ENCODE assay signal across 21 cellular contexts in genomic region chr1:213200630-213201029, GRCh38.
DNase-seq lines count a peak whose midpoint lies in the region; ATAC-seq, FAIRE-seq and TF ChIP-seq lines count a peak whose summit lies in the region.
"Had no signal": no experiment of that assay in that cellular context is flagged by ENCODE, and none has a peak within 500 bp of the region (broad histone marks: within the 10 kb centered on the region; RNA-seq: fewer than 3 reads in every experiment).

No MANE protein-coding gene starts in this region.

- TF ChIP-seq POLR2A in K562 (conservative IDR thresholded peaks at IDR 0.05) = no peak

- peaks cover 15% of the 10 kb centered on the region for H3K9me3 Mint-ChIP-seq in MCF 10A (ENCODE audit: unreplicated experiment)
- peaks cover 15 to 42% (median 34%) of the 10 kb centered on the region in 5 donors for H3K9me3 Mint-ChIP-seq in CD8-positive, alpha-beta memory T cell
- peaks cover 24% of the 10 kb centered on the region for H3K9me3 Mint-ChIP-seq in activated naive CD8-positive, alpha-beta T cell treated with anti-CD3 and anti-CD28 coated beads for 36 hours

- H3K27me3 Mint-ChIP-seq in MCF 10A (ENCODE audit: insufficient read depth, unreplicated experiment) = no peaks in the 10 kb centered on the region
- no peaks in the 10 kb centered on the region for H3K27me3 Mint-ChIP-seq in CD8-positive, alpha-beta memory T cell
- H3K27me3 Mint-ChIP-seq in activated naive CD8-positive, alpha-beta T cell treated with anti-CD3 and anti-CD28 coated beads for 36 hours = no peaks in the 10 kb centered on the region
- H3K27me3 Mint-ChIP-seq: CD4-positive, alpha-beta memory T cell; CD4-positive, CD25-positive, alpha-beta regulatory T cell had no signal

- 94% methylated on average over 3 of the region's 3 CpGs for WGBS in mammary epithelial cell (ENCODE audit: low coverage, missing lambda C conversion rate)
- WGBS in K562 (ENCODE audit: insufficient coverage, low coverage, missing lambda C conversion rate) = 75% methylated on average over 3 of the region's 3 CpGs

- H2AFZ ChIP-seq in mammary epithelial cell (ENCODE audit: low read depth, low read length) (no peak overlapping the region), K562 (ENCODE audit: low read depth, low read length) (no peak overlapping the region)

- no peaks in the 10 kb centered on the region for H3K9me1 ChIP-seq in K562 (ENCODE audit: control insufficient read depth, insufficient read depth, low read length)

- no peak overlapping the region for H3K4me3 Mint-ChIP-seq in MCF 10A (ENCODE audit: unreplicated experiment)
- H3K4me3 Mint-ChIP-seq in CD8-positive, alpha-beta memory T cell = no peak overlapping the region
- H3K4me3 Mint-ChIP-seq in activated naive CD8-positive, alpha-beta T cell treated with anti-CD3 and anti-CD28 coated beads for 36 hours = no peak overlapping the region
- H3K4me3 Mint-ChIP-seq: CD14-positive monocyte; CD4-positive, alpha-beta memory T cell; CD4-positive, CD25-positive, alpha-beta regulatory T cell had no signal

- H3K27ac Mint-ChIP-seq in MCF 10A (ENCODE audit: low read depth, unreplicated experiment) = peak overlapping the region; percentile 98
- peak overlapping the region in 2 of 8 donors; percentile 15 to 43 for H3K27ac Mint-ChIP-seq in CD8-positive, alpha-beta memory T cell
- H3K27ac Mint-ChIP-seq in activated naive CD8-positive, alpha-beta T cell treated with anti-CD3 and anti-CD28 coated beads for 36 hours = no peak overlapping the region
- H3K27ac Mint-ChIP-seq: CD4-positive, alpha-beta memory T cell; CD4-positive, CD25-positive, alpha-beta regulatory T cell had no signal

- CTCF ChIA-PET in MCF 10A (lab: Yijun Ruan, JAX) (interaction anchor here (0.8 to 1.8 kb wide), 5 partner anchors 44 to 922 kb away, joined by 4 to 7 read pairs (median 5); no protein-coding TSS in a partner anchor), mammary epithelial cell (lab: Charles Lee; ENCODE audit: low non-redundant PET) (no interaction called here), K562 (lab: Yijun Ruan, JAX; ENCODE audit: low intra/inter-chr PET ratio) (no interaction called here)
- CTCF ChIA-PET in CD8-positive, alpha-beta memory T cell (lab: Charles Lee) = no interaction called here

- no peak for TF ChIP-seq CTCF in MCF 10A (IDR thresholded peaks at IDR 0.05; ENCODE audit: unreplicated experiment)
- TF ChIP-seq CTCF in mammary epithelial cell (conservative IDR thresholded peaks at IDR 0.05 in 1 of 2, IDR thresholded peaks at IDR 0.05 in 1 of 2; ENCODE audit: extremely low read depth in 1 of 2, insufficient read depth in 1 of 2, low read depth in 1 of 2, low read length in 2 of 2) = no peak
- no peak for TF ChIP-seq CTCF in K562 (IDR thresholded peaks at IDR 0.05 in 2 of 3, conservative IDR thresholded peaks at IDR 0.05 in 1 of 3; ENCODE audit: insufficient read depth in 2 of 3, low read depth in 1 of 3, low read length in 3 of 3)

- H3K4me1 ChIP-seq in mammary epithelial cell (ENCODE audit: insufficient read depth, low read length) (peaks cover 11% of the 10 kb centered on the region), K562 (replicated peaks in 1 of 2; ENCODE audit: control insufficient read depth in 2 of 2, insufficient read depth in 2 of 2, low read length in 2 of 2) (no peaks in the 10 kb centered on the region)
- H3K4me1 ChIP-seq in CD8-positive, alpha-beta memory T cell (ENCODE audit: insufficient read depth, low read length) = no peaks in the 10 kb centered on the region
- H3K4me1 ChIP-seq: A549, BE2C, BLaER1, Caco-2 had no signal

- H3K27ac ChIP-seq in mammary epithelial cell (ENCODE audit: insufficient read depth, low read depth, low read length) = no peak overlapping the region
- no peak overlapping the region for H3K27ac ChIP-seq in K562 (ENCODE audit: extremely low read depth, low read depth, low read length)
- no peak overlapping the region for H3K27ac ChIP-seq in CD8-positive, alpha-beta memory T cell (ENCODE audit: low read depth, low read length)
- H3K27ac ChIP-seq: 22Rv1, A549, BLaER1 had no signal

- no peaks in the 10 kb centered on the region for H3K9me3 ChIP-seq in mammary epithelial cell (replicated peaks; ENCODE audit: insufficient read depth, low read length)
- no peaks in the 10 kb centered on the region for H3K9me3 ChIP-seq in K562 (replicated peaks; ENCODE audit: control insufficient read depth, insufficient read depth, low read depth, low read length)
- H3K9me3 ChIP-seq in CD8-positive, alpha-beta memory T cell (ENCODE audit: low read length) = peaks cover 6% of the 10 kb centered on the region
- H3K9me3 ChIP-seq: A549, BE2C, Caco-2 had no signal

- H3K79me2 ChIP-seq in mammary epithelial cell (ENCODE audit: insufficient read depth, low read length) (peaks cover 2% of the 10 kb centered on the region), K562 (ENCODE audit: control insufficient read depth, insufficient read depth, low read length) (no peaks in the 10 kb centered on the region)

- no peak for TF ChIP-seq EP300 in K562 (IDR thresholded peaks at IDR 0.05; ENCODE audit: low read length)

- no peaks in the 10 kb centered on the region for H3K36me3 ChIP-seq in mammary epithelial cell (ENCODE audit: insufficient read depth, low read length)
- H3K36me3 ChIP-seq in K562 (ENCODE audit: control insufficient read depth, insufficient read depth, low read length) = peaks cover 17% of the 10 kb centered on the region
- H3K36me3 ChIP-seq in CD8-positive, alpha-beta memory T cell (ENCODE audit: insufficient read depth, low read length) = no peaks in the 10 kb centered on the region

- POLR2A ChIA-PET in MCF 10A (lab: Yijun Ruan, JAX) (interaction anchor here (0.6 to 1.8 kb wide), 6 partner anchors 10 to 161 kb away, joined by 3 to 8 read pairs (median 3); partner anchors contain the start of gene RPS6KC1), K562 (lab: Yijun Ruan, JAX) (no interaction called here)
- POLR2A ChIA-PET in CD8-positive, alpha-beta memory T cell (lab: Charles Lee) = no interaction called here

- no peak overlapping the region for H3K4me3 ChIP-seq in mammary epithelial cell (replicated peaks in 1 of 3; ENCODE audit: insufficient read depth in 1 of 3, low read depth in 2 of 3, low read length in 3 of 3)
- no peak overlapping the region for H3K4me3 ChIP-seq in K562
- H3K4me3 ChIP-seq in CD8-positive, alpha-beta memory T cell (ENCODE audit: low read length) = no peak overlapping the region
- H3K4me3 ChIP-seq: A549, BLaER1 had no signal

- BruUV-seq in MCF 10A (replicated peaks; lab: Mats Ljungman, UMichigan) (no TSS peak), mammary epithelial cell (replicated peaks; lab: Mats Ljungman, UMichigan) (no TSS peak), K562 (replicated peaks; lab: Mats Ljungman, UMichigan) (no TSS peak)

- peak; percentile 36; the same call in 1 of the 3 replicates for ATAC-seq in K562
- ATAC-seq: A549 had no signal

- H3K9ac ChIP-seq in mammary epithelial cell (ENCODE audit: insufficient read depth, low read length) (no peak overlapping the region), K562 (ENCODE audit: insufficient read depth in 1 of 2, low read depth in 2 of 2, low read length in 2 of 2) (no peak overlapping the region)
- H3K9ac ChIP-seq: BLaER1 had no signal

- DNase-seq in MCF 10A (ENCODE audit: unreplicated experiment) = no peak
- no peak for DNase-seq in mammary epithelial cell
- no peak for DNase-seq in K562 (ENCODE audit: extremely low read depth in 1 of 4, low spot score in 3 of 4)
- DNase-seq in CD8-positive, alpha-beta memory T cell = no peak
- DNase-seq in activated naive CD8-positive, alpha-beta T cell treated with anti-CD3 and anti-CD28 coated beads for 36 hours = no peak
- DNase-seq: ACHN; BE2C; C1 segment of cervical spinal cord; Caco-2; Calu3; CD4-positive, alpha-beta memory T cell; CD4-positive, CD25-positive, alpha-beta regulatory T cell; DMS79 treated with DMSO at 0.1 percent for 48 hours; GF-D8 had no signal

- intact Hi-C loops in MCF 10A (cut with micrococcal nuclease) (no loop called here), mammary epithelial cell (cut with micrococcal nuclease) (no loop called here), K562 (cut with micrococcal nuclease) (no loop called here)

- no peak for TF ChIP-seq RAD21 in K562 (CRISPR knock-in tag; conservative IDR thresholded peaks at IDR 0.05 in 1 of 2, IDR thresholded peaks at IDR 0.05 in 1 of 2)

- H3K4me1 Mint-ChIP-seq in MCF 10A (ENCODE audit: insufficient read depth, unreplicated experiment) = peaks cover 28% of the 10 kb centered on the region
- H3K4me1 Mint-ChIP-seq in CD8-positive, alpha-beta memory T cell = no peaks in the 10 kb centered on the region
- no peaks in the 10 kb centered on the region for H3K4me1 Mint-ChIP-seq in activated naive CD8-positive, alpha-beta T cell treated with anti-CD3 and anti-CD28 coated beads for 36 hours
- H3K4me1 Mint-ChIP-seq: CD14-positive monocyte; CD4-positive, alpha-beta memory T cell had no signal

- peaks cover 9% of the 10 kb centered on the region for H3K36me3 Mint-ChIP-seq in MCF 10A (ENCODE audit: insufficient read depth, unreplicated experiment)
- H3K36me3 Mint-ChIP-seq in CD8-positive, alpha-beta memory T cell = peaks cover 37 to 70% (median 54%) of the 10 kb centered on the region in 3 donors
- peaks cover 41% of the 10 kb centered on the region for H3K36me3 Mint-ChIP-seq in activated naive CD8-positive, alpha-beta T cell treated with anti-CD3 and anti-CD28 coated beads for 36 hours

- FAIRE-seq in K562 (lab: Jason Lieb, UNC) = no peak
- FAIRE-seq: A549, G401.6, GM12891, GM19239 had no signal

- H4K20me1 ChIP-seq in mammary epithelial cell (ENCODE audit: insufficient read depth, low read length) = no peaks in the 10 kb centered on the region
- no peaks in the 10 kb centered on the region for H4K20me1 ChIP-seq in K562 (replicated peaks; ENCODE audit: control insufficient read depth, insufficient read depth, low read length)
- H4K20me1 ChIP-seq: BLaER1 had no signal

- H3K4me2 ChIP-seq in mammary epithelial cell (ENCODE audit: insufficient read depth, low read depth, low read length) = no peak overlapping the region
- H3K4me2 ChIP-seq in K562 (ENCODE audit: insufficient read depth, low read length) = no peak overlapping the region
- H3K4me2 ChIP-seq: A549, BLaER1 had no signal

- in situ Hi-C loops in mammary epithelial cell (cut with MboI; ENCODE audit: low sequenced_read_pairs in 2 of 2) = no loop called here
- in situ Hi-C loops in K562 (cut with MboI) = no loop called here

- dilution Hi-C loops in mammary epithelial cell (cut with HindIII; ENCODE audit: low sequenced_read_pairs) = no loop called here

- no peaks in the 10 kb centered on the region for H3K27me3 ChIP-seq in mammary epithelial cell (ENCODE audit: insufficient read depth, low read length)
- H3K27me3 ChIP-seq in K562 (ENCODE audit: control insufficient read depth in 2 of 2, insufficient read depth in 2 of 2, low read length in 2 of 2) = no peaks in the 10 kb centered on the region
- H3K27me3 ChIP-seq in CD8-positive, alpha-beta memory T cell (ENCODE audit: insufficient read depth, low read length, poor library complexity, severe bottlenecking) = no peaks in the 10 kb centered on the region
- H3K27me3 ChIP-seq: BE2C, BLaER1 had no signal

TF ChIP-seq in K562, 482 proteins besides CTCF, POLR2A, EP300 and RAD21 (continues in another document):
- TF ChIP-seq MCM3 (IDR thresholded peaks at IDR 0.05) = no peak
